Comparison of ENCODE assay signal across 8 cellular contexts in the genomic region with DNA sequence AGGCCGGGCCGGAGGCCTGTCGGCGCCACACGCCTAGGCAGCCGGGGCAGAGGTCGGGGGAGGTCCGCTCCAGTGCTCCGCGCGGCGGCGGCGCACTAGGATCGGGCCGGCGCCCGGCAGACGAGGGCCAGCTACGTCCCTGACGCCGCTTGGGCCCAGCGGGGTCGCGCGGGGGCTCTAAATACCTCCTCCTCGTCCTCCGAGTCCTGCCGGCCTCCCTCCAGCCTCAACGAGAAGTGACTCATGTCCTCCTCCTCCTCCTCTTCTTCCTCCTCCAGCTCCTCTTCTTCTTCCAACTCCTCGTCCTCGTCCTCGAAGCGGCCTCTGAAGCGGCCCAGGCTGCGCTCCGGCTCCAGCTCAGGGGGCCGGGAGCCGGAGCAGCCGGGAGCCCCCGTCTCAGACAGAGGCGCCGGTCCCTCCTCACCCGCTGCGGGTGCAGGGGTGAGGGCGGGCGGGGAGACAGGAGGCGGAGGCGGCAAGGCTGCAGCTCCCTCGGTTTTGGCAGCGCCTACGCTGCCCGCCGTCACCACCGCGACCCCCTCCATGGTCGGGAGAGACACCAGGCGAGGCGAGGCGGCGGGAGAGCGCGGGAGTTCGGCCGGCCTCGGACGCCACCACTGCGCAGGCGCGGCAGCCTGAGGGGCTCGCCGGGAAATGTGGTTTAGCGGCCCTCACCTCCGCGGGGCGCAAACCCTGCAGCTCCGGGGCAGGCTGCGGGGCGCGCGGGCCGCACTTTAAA. TPM values are rescaled to one million over a fixed set of nuclear protein-coding genes. Genes with fewer than 3 reads are reported as not detected.
DNase-seq lines count a peak whose midpoint lies in the region; ATAC-seq and TF ChIP-seq lines count a peak whose summit lies in the region.

A gene with protein sequence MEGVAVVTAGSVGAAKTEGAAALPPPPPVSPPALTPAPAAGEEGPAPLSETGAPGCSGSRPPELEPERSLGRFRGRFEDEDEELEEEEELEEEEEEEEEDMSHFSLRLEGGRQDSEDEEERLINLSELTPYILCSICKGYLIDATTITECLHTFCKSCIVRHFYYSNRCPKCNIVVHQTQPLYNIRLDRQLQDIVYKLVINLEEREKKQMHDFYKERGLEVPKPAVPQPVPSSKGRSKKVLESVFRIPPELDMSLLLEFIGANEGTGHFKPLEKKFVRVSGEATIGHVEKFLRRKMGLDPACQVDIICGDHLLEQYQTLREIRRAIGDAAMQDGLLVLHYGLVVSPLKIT (minus strand): TSS at position 619 of the 739 bp plus-strand sequence. CDS start 74 bp downstream, at position 545.

- intact Hi-C loops in CD4-positive, alpha-beta memory T cell (cut with micrococcal nuclease): loop anchor here (1.0 to 10.0 kb wide), 3 partner anchors 18 to 134 kb away; partner anchors contain the start of genes ATP5MK and PDCD11

- peaks cover 19% of the 10 kb centered on the region for H3K4me1 ChIP-seq in CD4-positive, alpha-beta memory T cell (ENCODE audit: insufficient read depth, low read length)
- no peaks in the 10 kb centered on the region for H3K4me1 ChIP-seq in NT2/D1 (ENCODE audit: insufficient read depth, insufficient read length)

- H3K4me1 Mint-ChIP-seq in CD4-positive, alpha-beta memory T cell: peaks cover 4 to 18% (median 9%) of the 10 kb centered on the region in 4 donors
- H3K4me1 Mint-ChIP-seq in endothelial cell (ENCODE audit: unreplicated experiment): peaks cover 2% of the 10 kb centered on the region
- peaks cover 4% of the 10 kb centered on the region for H3K4me1 Mint-ChIP-seq in mesothelial cell of epicardium

- H3K4me3 Mint-ChIP-seq in CD4-positive, alpha-beta memory T cell: peak within 1 kb of the TSS; percentile 84 to 94 (median 90)
- peak within 1 kb of the TSS; percentile 93 for H3K4me3 Mint-ChIP-seq in endothelial cell (ENCODE audit: unreplicated experiment)
- H3K4me3 Mint-ChIP-seq in mesothelial cell of epicardium: peak within 1 kb of the TSS; percentile 89

- no peaks in the 10 kb centered on the region for H3K9me3 ChIP-seq in CD4-positive, alpha-beta memory T cell (ENCODE audit: control insufficient read depth in 1 of 2, low read length in 2 of 2)
- no peaks in the 10 kb centered on the region for H3K9me3 ChIP-seq in NT2/D1 (ENCODE audit: insufficient read depth, low read length)

- peaks cover 11% of the 10 kb centered on the region for H3K36me3 ChIP-seq in CD4-positive, alpha-beta memory T cell (ENCODE audit: insufficient read depth, low read length)
- peaks cover 22% of the 10 kb centered on the region for H3K36me3 ChIP-seq in NT2/D1 (ENCODE audit: insufficient read depth, insufficient read length, low read length)

- CTCF ChIA-PET in CD4-positive, alpha-beta memory T cell (lab: Charles Lee; ENCODE audit: partially characterized antibody): interaction anchor here (1.1 to 1.7 kb wide), 5 partner anchors 17 to 433 kb away, joined by 3 to 8 read pairs (median 3); partner anchors contain the start of genes ATP5MK, CNNM2, PDCD11 and TAF5

- H3K36me3 Mint-ChIP-seq in CD4-positive, alpha-beta memory T cell: peaks cover 2 to 21% of the 10 kb centered on the region in 2 donors
- H3K36me3 Mint-ChIP-seq in endothelial cell (ENCODE audit: low read depth, unreplicated experiment) (peaks cover 3% of the 10 kb centered on the region), mesothelial cell of epicardium (no peaks in the 10 kb centered on the region)

- no peaks in the 10 kb centered on the region for H3K9me3 Mint-ChIP-seq in CD4-positive, alpha-beta memory T cell
- H3K9me3 Mint-ChIP-seq in endothelial cell (ENCODE audit: unreplicated experiment) (no peaks in the 10 kb centered on the region), mesothelial cell of epicardium (no peaks in the 10 kb centered on the region)

- DNase-seq in CD4-positive, alpha-beta memory T cell: peak; percentile 56 to 76 (median 66)
- DNase-seq in NT2/D1 (ENCODE audit: low read depth, low spot score): peak; percentile 74
- DNase-seq in activated CD8-positive, alpha-beta memory T cell treated with anti-CD3 and anti-CD28 coated beads, Interleukin-2, amount 50 U/mL, for 4 hours: peak; percentile 67
- DNase-seq in endothelial cell (ENCODE audit: low spot score): peak; percentile 91
- peak; percentile 84 to 90 for DNase-seq in mesothelial cell of epicardium (ENCODE audit: low spot score in 2 of 2, unreplicated experiment in 2 of 2)
- DNase-seq in stimulated activated CD8-positive, alpha-beta memory T cell treated with anti-CD3 and anti-CD28 coated beads, Interleukin-15, amount 100 ng/mL, for 4 hours (ENCODE audit: low read depth in 2 of 2): peak; percentile 24 to 58

- no peak for TF ChIP-seq CTCF in endothelial cell (IDR thresholded peaks at IDR 0.05; ENCODE audit: unreplicated experiment)
- TF ChIP-seq CTCF in mesothelial cell of epicardium (IDR thresholded peaks at IDR 0.05; ENCODE audit: unreplicated experiment): no peak

- ATAC-seq in GM19372 (IDR thresholded peaks at IDR 0.05; ENCODE audit: low read depth, unreplicated experiment) (peak; percentile 83), HG03571 (IDR thresholded peaks at IDR 0.05; ENCODE audit: unreplicated experiment) (peak; percentile 76)

- POLR2A ChIA-PET in CD4-positive, alpha-beta memory T cell (lab: Charles Lee; ENCODE audit: partially characterized antibody): interaction anchor here (0.6 to 2.6 kb wide), 7 partner anchors 14 to 1536 kb away, joined by 3 to 16 read pairs (median 6); partner anchors contain the start of genes ATP5MK, CNNM2, PDCD11 and TAF5

- H3K27ac Mint-ChIP-seq in CD4-positive, alpha-beta memory T cell: peak within 1 kb of the TSS; percentile 81 to 94 (median 91)
- no peak within 1 kb of the TSS for H3K27ac Mint-ChIP-seq in endothelial cell (ENCODE audit: unreplicated experiment)
- H3K27ac Mint-ChIP-seq in mesothelial cell of epicardium: peak within 1 kb of the TSS; percentile 94

- peak within 1 kb of the TSS; percentile 90 for H3K9ac ChIP-seq in NT2/D1 (ENCODE audit: insufficient read length, low read depth)

- peak within 1 kb of the TSS; percentile 42 to 83 for H3K4me3 ChIP-seq in CD4-positive, alpha-beta memory T cell (ENCODE audit: low read length in 2 of 2)
- peak within 1 kb of the TSS; percentile 72 for H3K4me3 ChIP-seq in NT2/D1 (ENCODE audit: insufficient read length, low read depth)

- H3K27me3 Mint-ChIP-seq in CD4-positive, alpha-beta memory T cell: no peaks in the 10 kb centered on the region
- no peaks in the 10 kb centered on the region for H3K27me3 Mint-ChIP-seq in endothelial cell (ENCODE audit: unreplicated experiment)
- no peaks in the 10 kb centered on the region for H3K27me3 Mint-ChIP-seq in mesothelial cell of epicardium (ENCODE audit: low read depth)

- peak within 1 kb of the TSS; percentile 62 for H3K27ac ChIP-seq in CD4-positive, alpha-beta memory T cell (ENCODE audit: low read depth, low read length)

- H3K27me3 ChIP-seq in CD4-positive, alpha-beta memory T cell (ENCODE audit: insufficient read depth, low read length): no peaks in the 10 kb centered on the region
- no peaks in the 10 kb centered on the region for H3K27me3 ChIP-seq in NT2/D1 (ENCODE audit: insufficient read depth, insufficient read length)

RNA-seq across cellular contexts. Expression of the gene that starts here (rescaled TPM):
- total RNA-seq in CD4-positive, alpha-beta memory T cell: 1 to 10 TPM; 8.7 to 8.8 TPM
- 10 to 100 TPM in 1 of 2 donors, 1 to 10 TPM in 1; 6.4 to 11.2 TPM for polyA plus RNA-seq in CD4-positive, alpha-beta memory T cell
- total RNA-seq in endothelial cell (ENCODE audit: unreplicated experiment) (9.4 TPM), mesothelial cell of epicardium (10.5 to 10.7 TPM (median 10.6 TPM) in 3 replicates)

Comparison
In these comparisons a context has a peak if more than half of its experiments do, and no peak if none do; other contexts are left out.
1. Peak in every context shown above with its lines: DNase-seq, ATAC-seq, H3K4me3 ChIP-seq and H3K27ac ChIP-seq.
2. DNase-seq: peak in every context shown above with its lines; median percentile 91 in endothelial cell; 87 in mesothelial cell of epicardium; 74 in NT2/D1; 67 in activated CD8-positive, alpha-beta memory T cell treated with anti-CD3 and anti-CD28 coated beads, Interleukin-2, amount 50 U/mL, for 4 hours; 66 in CD4-positive, alpha-beta memory T cell; 41 in stimulated activated CD8-positive, alpha-beta memory T cell treated with anti-CD3 and anti-CD28 coated beads, Interleukin-15, amount 100 ng/mL, for 4 hours.